In the genomic region with DNA sequence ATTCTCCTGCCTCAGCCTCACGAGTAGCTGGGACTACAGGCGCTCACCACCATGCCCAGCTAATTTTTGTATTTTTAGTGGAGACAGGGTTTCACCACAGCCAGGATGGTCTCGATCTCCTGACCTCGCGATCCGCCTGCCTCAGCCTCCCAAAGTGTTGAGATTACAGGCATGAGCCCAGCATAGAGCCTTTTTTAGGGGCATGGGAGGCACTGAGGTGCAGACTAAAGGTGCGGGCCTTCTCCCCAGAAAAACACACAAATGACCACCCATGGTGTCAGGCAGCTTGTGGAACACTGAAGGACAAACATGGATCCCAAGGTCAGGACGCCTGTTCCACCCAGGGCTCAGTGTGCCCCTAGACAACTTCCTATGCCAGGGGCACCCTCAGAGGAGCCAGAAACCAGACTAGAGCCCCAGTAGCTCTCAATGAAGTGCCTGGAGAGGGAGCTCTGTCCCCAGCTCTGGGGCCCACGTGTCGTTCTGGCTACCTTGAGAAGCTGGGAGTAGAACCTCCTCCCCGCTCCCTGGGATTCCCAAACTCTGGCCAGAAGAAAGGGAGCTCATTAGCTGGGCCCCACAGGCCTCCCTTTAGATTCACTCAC, we compare ENCODE assay signal across 2 cellular contexts.
TF ChIP-seq lines count a peak whose summit lies in the region.

No MANE protein-coding gene starts in this region.

TF ChIP-seq in GM23338, 12 proteins besides CTCF, POLR2A, EP300 and RAD21:
- TF ChIP-seq ZNF114 (CRISPR knock-in tag; IDR thresholded peaks at IDR 0.05) (no peak), CREB1 (CRISPR knock-in tag; IDR thresholded peaks at IDR 0.05; ENCODE audit: low read depth) (no peak), EZH2 (IDR thresholded peaks at IDR 0.05; ENCODE audit: low read depth, unreplicated experiment) (no peak), NANOG (IDR thresholded peaks at IDR 0.05; ENCODE audit: borderline replicate concordance) (no peak), STAT1 (IDR thresholded peaks at IDR 0.05; ENCODE audit: unreplicated experiment) (no peak)

TF ChIP-seq in HepG2, 621 proteins besides CTCF, POLR2A, EP300 and RAD21:
- TF ChIP-seq ZNF337 (CRISPR knock-in tag; IDR thresholded peaks at IDR 0.05; ENCODE audit: borderline replicate concordance, low read depth) (no peak), ZBTB38 (CRISPR knock-in tag; IDR thresholded peaks at IDR 0.05) (no peak), KLF13 (CRISPR knock-in tag; IDR thresholded peaks at IDR 0.05) (no peak), SNRNP70 (IDR thresholded peaks at IDR 0.05; ENCODE audit: low read depth, low read length) (no peak), XRCC5 (optimal IDR thresholded peaks at IDR 0.05; ENCODE audit: low read length) (no peak), FOXJ3 (CRISPR knock-in tag; IDR thresholded peaks at IDR 0.05; ENCODE audit: borderline replicate concordance) (no peak), ZNF33B (CRISPR knock-in tag; IDR thresholded peaks at IDR 0.05) (no peak), GTF3A (CRISPR knock-in tag; conservative IDR thresholded peaks at IDR 0.05) (no peak), SKI (IDR thresholded peaks at IDR 0.05; ENCODE audit: partially characterized antibody) (no peak), SCMH1 (CRISPR knock-in tag; IDR thresholded peaks at IDR 0.05; ENCODE audit: borderline replicate concordance) (no peak), RBM39 (IDR thresholded peaks at IDR 0.05; ENCODE audit: low read depth, low read length, poor library complexity, severe bottlenecking) (no peak), ZFY (CRISPR knock-in tag; IDR thresholded peaks at IDR 0.05) (no peak), ZNF713 (CRISPR knock-in tag; IDR thresholded peaks at IDR 0.05) (no peak), ZEB1 (IDR thresholded peaks at IDR 0.05; ENCODE audit: insufficient replicate concordance, low read depth) (no peak)
- TF ChIP-seq, protein P1, sequence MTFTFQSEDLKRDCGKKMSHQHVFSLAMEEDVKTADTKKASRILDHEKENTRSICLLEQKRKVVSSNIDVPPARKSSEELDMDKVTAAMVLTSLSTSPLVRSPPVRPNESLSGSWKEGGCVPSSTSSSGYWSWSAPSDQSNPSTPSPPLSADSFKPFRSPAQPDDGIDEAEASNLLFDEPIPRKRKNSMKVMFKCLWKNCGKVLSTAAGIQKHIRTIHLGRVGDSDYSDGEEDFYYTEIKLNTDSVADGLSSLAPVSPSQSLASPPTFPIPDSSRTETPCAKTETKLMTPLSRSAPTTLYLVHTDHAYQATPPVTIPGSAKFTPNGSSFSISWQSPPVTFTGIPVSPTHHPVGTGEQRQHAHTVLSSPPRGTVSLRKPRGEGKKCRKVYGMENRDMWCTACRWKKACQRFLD (CRISPR knock-in tag; IDR thresholded peaks at IDR 0.05; ENCODE audit: borderline replicate concordance): no peak
- TF ChIP-seq, protein P2, sequence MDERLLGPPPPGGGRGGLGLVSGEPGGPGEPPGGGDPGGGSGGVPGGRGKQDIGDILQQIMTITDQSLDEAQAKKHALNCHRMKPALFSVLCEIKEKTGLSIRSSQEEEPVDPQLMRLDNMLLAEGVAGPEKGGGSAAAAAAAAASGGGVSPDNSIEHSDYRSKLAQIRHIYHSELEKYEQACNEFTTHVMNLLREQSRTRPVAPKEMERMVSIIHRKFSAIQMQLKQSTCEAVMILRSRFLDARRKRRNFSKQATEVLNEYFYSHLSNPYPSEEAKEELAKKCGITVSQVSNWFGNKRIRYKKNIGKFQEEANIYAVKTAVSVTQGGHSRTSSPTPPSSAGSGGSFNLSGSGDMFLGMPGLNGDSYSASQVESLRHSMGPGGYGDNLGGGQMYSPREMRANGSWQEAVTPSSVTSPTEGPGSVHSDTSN (CRISPR knock-in tag; IDR thresholded peaks at IDR 0.05): no peak
- TF ChIP-seq, protein P3, sequence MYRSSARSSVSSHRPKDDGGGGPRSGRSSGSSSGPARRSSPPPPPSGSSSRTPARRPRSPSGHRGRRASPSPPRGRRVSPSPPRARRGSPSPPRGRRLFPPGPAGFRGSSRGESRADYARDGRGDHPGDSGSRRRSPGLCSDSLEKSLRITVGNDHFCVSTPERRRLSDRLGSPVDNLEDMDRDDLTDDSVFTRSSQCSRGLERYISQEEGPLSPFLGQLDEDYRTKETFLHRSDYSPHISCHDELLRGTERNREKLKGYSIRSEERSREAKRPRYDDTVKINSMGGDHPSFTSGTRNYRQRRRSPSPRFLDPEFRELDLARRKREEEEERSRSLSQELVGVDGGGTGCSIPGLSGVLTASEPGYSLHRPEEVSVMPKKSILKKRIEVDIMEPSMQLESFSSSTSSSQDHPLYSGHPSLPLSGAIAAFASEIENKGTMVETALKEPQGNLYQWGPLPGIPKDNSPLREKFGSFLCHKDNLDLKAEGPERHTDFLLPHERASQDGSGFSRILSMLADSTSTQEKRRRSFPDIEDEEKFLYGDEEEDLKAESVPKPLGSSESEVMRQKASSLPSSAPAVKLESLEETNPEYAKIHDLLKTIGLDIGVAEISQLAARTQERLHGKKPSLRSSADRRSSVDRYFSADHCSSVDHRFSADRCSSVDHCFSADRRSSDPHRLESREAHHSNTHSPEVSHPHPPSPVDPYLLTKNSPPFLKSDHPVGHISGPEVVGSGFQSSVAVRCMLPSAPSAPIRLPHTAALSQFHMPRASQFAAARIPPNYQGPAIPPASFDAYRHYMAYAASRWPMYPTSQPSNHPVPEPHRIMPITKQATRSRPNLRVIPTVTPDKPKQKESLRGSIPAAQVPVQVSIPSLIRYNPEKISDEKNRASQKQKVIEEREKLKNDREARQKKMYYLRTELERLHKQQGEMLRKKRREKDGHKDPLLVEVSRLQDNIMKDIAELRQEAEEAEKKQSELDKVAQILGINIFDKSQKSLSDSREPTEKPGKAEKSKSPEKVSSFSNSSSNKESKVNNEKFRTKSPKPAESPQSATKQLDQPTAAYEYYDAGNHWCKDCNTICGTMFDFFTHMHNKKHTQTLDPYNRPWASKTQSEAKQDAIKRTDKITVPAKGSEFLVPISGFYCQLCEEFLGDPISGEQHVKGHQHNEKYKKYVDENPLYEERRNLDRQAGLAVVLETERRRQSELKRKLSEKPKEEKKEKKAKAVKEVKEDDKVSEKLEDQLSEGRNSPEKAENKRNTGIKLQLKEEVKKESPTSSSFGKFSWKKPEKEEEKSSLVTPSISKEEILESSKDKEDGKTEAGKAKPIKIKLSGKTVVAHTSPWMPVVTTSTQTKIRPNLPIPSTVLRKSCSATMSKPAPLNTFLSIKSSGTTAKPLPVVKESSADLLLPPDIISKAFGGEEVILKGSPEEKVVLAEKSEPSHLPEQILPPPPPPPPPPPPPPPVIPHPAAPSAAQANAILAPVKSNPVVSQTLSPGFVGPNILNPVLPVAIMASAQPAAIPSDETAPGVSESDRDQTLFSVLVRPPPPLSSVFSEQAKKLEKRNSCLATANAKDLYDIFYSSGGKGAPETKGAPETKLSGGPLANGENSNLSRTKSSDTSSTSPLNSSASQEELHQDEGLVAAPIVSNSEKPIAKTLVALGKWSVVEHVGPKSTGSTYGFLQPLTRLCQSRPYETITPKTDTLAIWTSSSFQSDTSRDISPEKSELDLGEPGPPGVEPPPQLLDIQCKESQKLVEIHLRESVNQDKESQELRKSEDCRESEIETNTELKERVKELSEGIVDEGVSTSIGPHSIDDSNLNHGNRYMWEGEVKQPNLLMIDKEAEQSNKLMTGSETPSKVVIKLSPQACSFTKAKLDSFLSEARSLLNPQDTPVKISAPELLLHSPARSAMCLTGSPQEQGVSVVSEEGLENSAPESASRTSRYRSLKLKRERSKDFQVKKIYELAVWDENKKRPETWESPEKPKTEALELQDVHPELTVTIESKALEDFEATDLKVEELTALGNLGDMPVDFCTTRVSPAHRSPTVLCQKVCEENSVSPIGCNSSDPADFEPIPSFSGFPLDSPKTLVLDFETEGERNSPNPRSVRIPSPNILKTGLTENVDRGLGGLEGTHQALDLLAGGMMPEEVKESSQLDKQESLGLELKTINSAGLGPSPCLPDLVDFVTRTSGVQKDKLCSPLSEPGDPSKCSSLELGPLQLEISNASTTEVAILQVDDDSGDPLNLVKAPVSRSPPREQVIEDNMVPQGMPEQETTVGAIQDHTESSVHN (CRISPR knock-in tag; IDR thresholded peaks at IDR 0.05): no peak
- TF ChIP-seq, protein P4, sequence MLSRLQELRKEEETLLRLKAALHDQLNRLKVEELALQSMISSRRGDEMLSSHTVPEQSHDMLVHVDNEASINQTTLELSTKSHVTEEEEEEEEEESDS (CRISPR knock-in tag; IDR thresholded peaks at IDR 0.05; ENCODE audit: borderline replicate concordance): no peak
